In the genomic region with DNA sequence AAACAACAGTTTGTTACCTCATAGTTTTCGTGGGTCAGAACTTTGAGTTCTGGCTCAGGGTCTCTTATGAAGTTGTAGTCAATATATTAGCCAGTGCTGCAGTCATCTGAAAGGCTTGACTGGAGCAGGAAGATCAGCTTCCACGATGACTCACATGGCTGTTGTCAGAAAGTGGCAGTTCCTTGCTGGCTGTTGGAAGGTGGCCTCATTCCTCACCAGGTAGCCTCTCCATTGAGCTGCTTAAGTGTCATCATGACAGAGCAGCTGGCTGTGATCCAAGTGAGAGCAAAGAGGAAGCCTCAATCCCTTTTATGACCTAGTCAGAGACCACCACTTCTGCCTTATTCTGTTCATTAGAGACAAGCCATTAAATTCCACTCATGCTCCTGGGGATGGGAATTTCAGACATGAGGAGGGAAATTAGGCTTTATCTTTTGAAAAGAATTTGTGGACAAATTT, we compare ENCODE assay signal across 1 cellular context.
TF ChIP-seq lines count a peak whose summit lies in the region.

No MANE protein-coding gene starts in this region.

TF ChIP-seq in K562, 482 proteins besides CTCF, POLR2A, EP300 and RAD21 (continued from another document and continues in another):
- no peak for TF ChIP-seq ZNF507 (tag; conservative IDR thresholded peaks at IDR 0.05)
- no peak for TF ChIP-seq STAG1 (CRISPR knock-in tag; IDR thresholded peaks at IDR 0.05; ENCODE audit: borderline replicate concordance)
- TF ChIP-seq TAF15 (IDR thresholded peaks at IDR 0.05; ENCODE audit: low read depth, low read length) = no peak
- no peak for TF ChIP-seq HDAC6 (IDR thresholded peaks at IDR 0.05; ENCODE audit: low read depth, low read length)
- no peak for TF ChIP-seq LARP7 (IDR thresholded peaks at IDR 0.05)
- no peak for TF ChIP-seq FOXJ3 (CRISPR knock-in tag; IDR thresholded peaks at IDR 0.05)
- TF ChIP-seq CREB3 (tag; conservative IDR thresholded peaks at IDR 0.05; ENCODE audit: low read depth) = no peak
- TF ChIP-seq ZC3H11A (IDR thresholded peaks at IDR 0.05; ENCODE audit: low read depth, low read length) = no peak
- TF ChIP-seq MTA1 (IDR thresholded peaks at IDR 0.05; ENCODE audit: borderline replicate concordance) = peak; percentile 64; the same call in 1 of the 2 replicates
- 0 out of 2 replicates have a peak, but pooled peaks have one; percentile 54 for TF ChIP-seq TRIM28 (IDR thresholded peaks at IDR 0.05)
- TF ChIP-seq NFRKB (IDR thresholded peaks at IDR 0.05; ENCODE audit: low read depth) = no peak
- no peak for TF ChIP-seq KAT8 (IDR thresholded peaks at IDR 0.05; ENCODE audit: low read depth)
- TF ChIP-seq TARDBP (IDR thresholded peaks at IDR 0.05) = no peak
- no peak for TF ChIP-seq HDGF (IDR thresholded peaks at IDR 0.05)
- no peak for TF ChIP-seq CHCHD3 (CRISPR knock-in tag; IDR thresholded peaks at IDR 0.05)
- no peak; the same call in 1 of the 2 replicates for TF ChIP-seq ETV5 (CRISPR knock-in tag; IDR thresholded peaks at IDR 0.05; ENCODE audit: low read depth)
- TF ChIP-seq TAL1 (IDR thresholded peaks at IDR 0.05) = peak; percentile 37; the same call in 1 of the 2 replicates
- TF ChIP-seq, protein P1, sequence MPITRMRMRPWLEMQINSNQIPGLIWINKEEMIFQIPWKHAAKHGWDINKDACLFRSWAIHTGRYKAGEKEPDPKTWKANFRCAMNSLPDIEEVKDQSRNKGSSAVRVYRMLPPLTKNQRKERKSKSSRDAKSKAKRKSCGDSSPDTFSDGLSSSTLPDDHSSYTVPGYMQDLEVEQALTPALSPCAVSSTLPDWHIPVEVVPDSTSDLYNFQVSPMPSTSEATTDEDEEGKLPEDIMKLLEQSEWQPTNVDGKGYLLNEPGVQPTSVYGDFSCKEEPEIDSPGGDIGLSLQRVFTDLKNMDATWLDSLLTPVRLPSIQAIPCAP (CRISPR knock-in tag; IDR thresholded peaks at IDR 0.05; ENCODE audit: borderline replicate concordance) = no peak
- no peak for TF ChIP-seq ARID4B (CRISPR knock-in tag; IDR thresholded peaks at IDR 0.05)
- peak; percentile 72; the same call in 1 of the 2 replicates for TF ChIP-seq SREBF1 (IDR thresholded peaks at IDR 0.05; ENCODE audit: borderline replicate concordance, low read depth, low read length)
- no peak for TF ChIP-seq THAP7 (CRISPR knock-in tag; IDR thresholded peaks at IDR 0.05)
- peak in 1 of 2 experiments; percentile 78; a peak in 1 of 3 replicates for TF ChIP-seq CBX3 (IDR thresholded peaks at IDR 0.05; ENCODE audit: borderline replicate concordance in 1 of 2, low read length in 2 of 2)
- no peak for TF ChIP-seq ZNF134 (CRISPR knock-in tag; conservative IDR thresholded peaks at IDR 0.05)
- no peak for TF ChIP-seq CHD1 (IDR thresholded peaks at IDR 0.05; ENCODE audit: low read length)
- TF ChIP-seq CUX1 (CRISPR knock-in tag; IDR thresholded peaks at IDR 0.05) = no peak
- peak; percentile 4; the same call in 1 of the 2 replicates for TF ChIP-seq CC2D1A (IDR thresholded peaks at IDR 0.05)
- TF ChIP-seq KDM4B (IDR thresholded peaks at IDR 0.05; ENCODE audit: borderline replicate concordance in 2 of 2, low read depth in 1 of 2) = no peak
- TF ChIP-seq BCLAF1 (IDR thresholded peaks at IDR 0.05; ENCODE audit: borderline replicate concordance in 1 of 2, control insufficient read depth in 1 of 2, low read depth in 2 of 2, low read length in 1 of 2) = no peak
- no peak for TF ChIP-seq ZNF511 (CRISPR knock-in tag; IDR thresholded peaks at IDR 0.05)
- TF ChIP-seq CEBPG (CRISPR knock-in tag; IDR thresholded peaks at IDR 0.05) = no peak; the same call in 1 of the 2 replicates
- no peak; a peak in 2 of 4 replicates for TF ChIP-seq CEBPG (tag; conservative IDR thresholded peaks at IDR 0.05 in 1 of 2, IDR thresholded peaks at IDR 0.05 in 1 of 2)
- 0 out of 4 replicates have a peak, but pooled peaks of 1 of the 2 experiments have one; percentile 69 for TF ChIP-seq SRF (CRISPR knock-in tag; IDR thresholded peaks at IDR 0.05)
- TF ChIP-seq CGGBP1 (CRISPR knock-in tag; IDR thresholded peaks at IDR 0.05) = no peak
- no peak for TF ChIP-seq THRA (IDR thresholded peaks at IDR 0.05)
- no peak for TF ChIP-seq CSDE1 (IDR thresholded peaks at IDR 0.05)
- TF ChIP-seq, protein P2, sequence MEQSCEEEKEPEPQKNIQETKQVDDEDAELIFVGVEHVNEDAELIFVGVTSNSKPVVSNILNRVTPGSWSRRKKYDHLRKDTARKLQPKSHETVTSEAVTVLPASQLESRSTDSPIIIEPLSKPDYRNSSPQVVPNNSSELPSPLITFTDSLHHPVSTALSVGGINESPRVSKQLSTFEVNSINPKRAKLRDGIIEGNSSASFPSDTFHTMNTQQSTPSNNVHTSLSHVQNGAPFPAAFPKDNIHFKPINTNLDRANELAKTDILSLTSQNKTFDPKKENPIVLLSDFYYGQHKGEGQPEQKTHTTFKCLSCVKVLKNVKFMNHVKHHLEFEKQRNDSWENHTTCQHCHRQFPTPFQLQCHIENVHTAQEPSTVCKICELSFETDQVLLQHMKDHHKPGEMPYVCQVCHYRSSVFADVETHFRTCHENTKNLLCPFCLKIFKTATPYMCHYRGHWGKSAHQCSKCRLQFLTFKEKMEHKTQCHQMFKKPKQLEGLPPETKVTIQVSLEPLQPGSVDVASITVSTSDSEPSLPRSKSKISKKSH (CRISPR knock-in tag; IDR thresholded peaks at IDR 0.05) = no peak
- no peak for TF ChIP-seq PTRF (tag; IDR thresholded peaks at IDR 0.05)
